ENCODE assay signal across 8 cellular contexts in the genomic region with DNA sequence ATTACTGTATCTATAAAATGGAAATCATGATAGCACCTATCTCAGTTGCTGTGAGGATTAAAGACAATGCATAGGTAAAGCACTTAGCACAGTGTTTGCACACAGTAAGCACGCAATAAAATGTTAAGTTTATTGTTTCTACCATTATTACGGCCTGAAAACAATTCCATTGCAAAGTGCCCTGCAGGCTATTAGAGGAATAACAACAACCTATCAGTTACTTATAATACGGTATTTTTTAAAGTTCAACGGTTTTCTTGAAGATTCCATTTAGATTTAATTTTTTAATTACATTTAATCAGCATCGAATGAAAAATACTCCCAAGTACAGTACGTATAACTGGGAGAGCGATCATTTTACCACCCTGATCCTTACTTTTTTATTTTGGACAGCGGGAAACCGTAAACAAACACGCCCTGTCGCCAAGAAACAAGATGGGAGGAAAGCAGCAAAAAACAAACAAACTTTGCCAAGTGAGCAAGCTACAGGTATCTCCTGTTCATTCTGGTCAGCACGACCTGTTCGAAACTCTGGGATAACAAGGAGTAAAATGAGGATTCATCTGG. TPM values are rescaled to one million over a fixed set of nuclear protein-coding genes. Genes with fewer than 3 reads are reported as not detected.
A peak's percentile ranks its signal among the peaks of the same experiment; 100 is the strongest.
DNase-seq lines count a peak whose midpoint lies in the region; ATAC-seq and TF ChIP-seq lines count a peak whose summit lies in the region.

No MANE protein-coding gene starts in this region.

- H3K27me3 Mint-ChIP-seq in CD8-positive, alpha-beta T cell (ENCODE audit: low read depth) = no peaks in the 10 kb centered on the region
- no peaks in the 10 kb centered on the region for H3K27me3 Mint-ChIP-seq in activated B cell treated with CpG ODN at 0.5 μM for 24 hours
- H3K27me3 Mint-ChIP-seq in stimulated activated naive B cell treated with anti-CD40 and anti-IgM and Interleukin-4, amounts not matched to agents 10 μg/mL and 1 μg/mL and 100 μg/mL, for 72 hours = peaks cover 0 to 11% of the 10 kb centered on the region in 2 donors

- POLR2A ChIA-PET in CD8-positive, alpha-beta T cell (lab: Charles Lee) = interaction anchor here (0.6 to 0.7 kb wide), 3 partner anchors 82 to 587 kb away, joined by 3 read pairs; a partner anchor contains a TSS
- POLR2A ChIA-PET in activated B cell treated with CpG ODN at 0.5 μM for 24 hours (lab: Charles Lee) = interaction anchor here (0.8 to 2.3 kb wide), 4 partner anchors 346 to 587 kb away, joined by 3 to 14 read pairs (median 4); a partner anchor contains a TSS

- peaks cover 6% of the 10 kb centered on the region for H3K4me1 ChIP-seq in CD8-positive, alpha-beta T cell (ENCODE audit: insufficient read depth, low read length)

- H3K27ac Mint-ChIP-seq in CD8-positive, alpha-beta T cell = peak overlapping the region; percentile 96
- H3K27ac Mint-ChIP-seq in activated B cell treated with CpG ODN at 0.5 μM for 24 hours = peak overlapping the region; percentile 93
- peak overlapping the region; percentile 94 for H3K27ac Mint-ChIP-seq in stimulated activated naive B cell treated with anti-CD40 and anti-IgM and Interleukin-4, amounts not matched to agents 10 μg/mL and 1 μg/mL and 100 μg/mL, for 72 hours

- ATAC-seq in CD8-positive, alpha-beta T cell = no peak
- ATAC-seq in GM18873 (IDR thresholded peaks at IDR 0.05; ENCODE audit: low FRiP score, unreplicated experiment) (peak; percentile 24), HG03108 (IDR thresholded peaks at IDR 0.05; ENCODE audit: unreplicated experiment) (peak; percentile 4), activated B cell treated with CpG ODN at 0.5 μM for 24 hours (ENCODE audit: low read depth) (no peak)
- ATAC-seq in stimulated activated naive B cell treated with anti-CD40 and anti-IgM and Interleukin-4, amounts not matched to agents 10 μg/mL and 1 μg/mL and 100 μg/mL, for 72 hours (replicated peaks) = no peak

- H3K9me3 Mint-ChIP-seq in CD8-positive, alpha-beta T cell = no peaks in the 10 kb centered on the region
- H3K9me3 Mint-ChIP-seq in activated B cell treated with CpG ODN at 0.5 μM for 24 hours = no peaks in the 10 kb centered on the region
- H3K9me3 Mint-ChIP-seq in stimulated activated naive B cell treated with anti-CD40 and anti-IgM and Interleukin-4, amounts not matched to agents 10 μg/mL and 1 μg/mL and 100 μg/mL, for 72 hours = peaks cover 0 to 2% of the 10 kb centered on the region in 2 donors

- H3K9me3 ChIP-seq in CD8-positive, alpha-beta T cell (ENCODE audit: low read length) = no peaks in the 10 kb centered on the region

- H3K4me3 ChIP-seq in CD8-positive, alpha-beta T cell (ENCODE audit: low read depth, low read length) = peak overlapping the region; percentile 85
- H3K4me3 ChIP-seq in iPS-11a (ENCODE audit: low read depth, low read length) = peak overlapping the region; percentile 89

- intact Hi-C loops in CD8-positive, alpha-beta T cell (cut with DNase I, micrococcal nuclease) = loop anchor here (1.0 to 10.0 kb wide), 8 partner anchors 464 to 1778 kb away; a partner anchor contains a TSS
- intact Hi-C loops in activated B cell treated with CpG ODN at 0.5 μM for 24 hours (cut with micrococcal nuclease) = loop anchor here (1.0 to 5.0 kb wide), 6 partner anchors 464 to 1775 kb away; a partner anchor contains a TSS

- peak; percentile 13 for TF ChIP-seq CTCF in CD8-positive, alpha-beta T cell (IDR thresholded peaks at IDR 0.05)
- TF ChIP-seq CTCF in activated B cell treated with CpG ODN at 0.5 μM for 24 hours (IDR thresholded peaks at IDR 0.05) = no peak

- no peak for DNase-seq in CD8-positive, alpha-beta T cell
- DNase-seq in activated B cell treated with CpG ODN at 0.5 μM for 24 hours = no peak
- DNase-seq in stimulated activated naive B cell treated with anti-CD40 and anti-IgM and Interleukin-4, amounts not matched to agents 10 μg/mL and 1 μg/mL and 100 μg/mL, for 72 hours = no peak
- no peak for DNase-seq in stimulated activated CD4-positive, alpha-beta T cell treated with anti-CD3 and anti-CD28 coated beads, Interleukin-2, amount 100 ng/mL, for 24 hours
- no peak for DNase-seq in stimulated activated CD4-positive, alpha-beta T cell treated with anti-CD3 and anti-CD28 coated beads, Interleukin-1b, Interleukin-23, amount 100 ng/mL, for 48 hours

- H3K27me3 ChIP-seq in CD8-positive, alpha-beta T cell (ENCODE audit: insufficient read depth, low read length) = no peaks in the 10 kb centered on the region

- peak overlapping the region; percentile 97 for H3K4me3 Mint-ChIP-seq in CD8-positive, alpha-beta T cell
- H3K4me3 Mint-ChIP-seq in activated B cell treated with CpG ODN at 0.5 μM for 24 hours = peak overlapping the region; percentile 91
- peak overlapping the region; percentile 89 to 93 for H3K4me3 Mint-ChIP-seq in stimulated activated naive B cell treated with anti-CD40 and anti-IgM and Interleukin-4, amounts not matched to agents 10 μg/mL and 1 μg/mL and 100 μg/mL, for 72 hours

- peaks cover 10% of the 10 kb centered on the region for H3K36me3 Mint-ChIP-seq in CD8-positive, alpha-beta T cell
- peaks cover 7% of the 10 kb centered on the region for H3K36me3 Mint-ChIP-seq in activated B cell treated with CpG ODN at 0.5 μM for 24 hours (ENCODE audit: low read depth)
- H3K36me3 Mint-ChIP-seq in stimulated activated naive B cell treated with anti-CD40 and anti-IgM and Interleukin-4, amounts not matched to agents 10 μg/mL and 1 μg/mL and 100 μg/mL, for 72 hours = peaks cover 0 to 2% of the 10 kb centered on the region in 2 donors

- peak overlapping the region; percentile 93 for H3K27ac ChIP-seq in CD8-positive, alpha-beta T cell (ENCODE audit: low read depth, low read length)

- CTCF ChIA-PET in CD8-positive, alpha-beta T cell (lab: Charles Lee) = no interaction called here
- CTCF ChIA-PET in activated B cell treated with CpG ODN at 0.5 μM for 24 hours (lab: Charles Lee) = no interaction called here

- peaks cover 34% of the 10 kb centered on the region for H3K4me1 Mint-ChIP-seq in CD8-positive, alpha-beta T cell (ENCODE audit: low read depth)
- peaks cover 15% of the 10 kb centered on the region for H3K4me1 Mint-ChIP-seq in activated B cell treated with CpG ODN at 0.5 μM for 24 hours
- H3K4me1 Mint-ChIP-seq in stimulated activated naive B cell treated with anti-CD40 and anti-IgM and Interleukin-4, amounts not matched to agents 10 μg/mL and 1 μg/mL and 100 μg/mL, for 72 hours = peaks cover 10 to 18% of the 10 kb centered on the region in 2 donors

- no peaks in the 10 kb centered on the region for H3K36me3 ChIP-seq in CD8-positive, alpha-beta T cell (ENCODE audit: insufficient read depth, low read length)

RNA-seq across cellular contexts. Expression of a gene that starts 0.9 kb away (rescaled TPM):
- 10 to 100 TPM; 16.8 to 17.6 TPM for total RNA-seq in CD8-positive, alpha-beta T cell
- total RNA-seq in activated B cell treated with CpG ODN at 0.5 μM for 24 hours = 14.9 and 17.0 TPM in 2 replicates

Comparison
In these comparisons a context has a peak if more than half of its experiments do, and no peak if none do; other contexts are left out.
1. ATAC-seq: peak in GM18873 (single experiment) and HG03108 (single experiment); none in CD8-positive, alpha-beta T cell (single experiment), activated B cell treated with CpG ODN at 0.5 μM for 24 hours (single experiment) and stimulated activated naive B cell treated with anti-CD40 and anti-IgM and Interleukin-4, amounts not matched to agents 10 μg/mL and 1 μg/mL and 100 μg/mL, for 72 hours (0 of 2).
2. Peak in every context shown above with its lines, with median percentiles within 50 percentile points of each other: H3K27ac Mint-ChIP-seq and H3K4me3 Mint-ChIP-seq.